ENCODE assay signal across 10 cellular contexts in genomic region chr10:98422182-98422581, GRCh38. TPM values are rescaled to one million over a fixed set of nuclear protein-coding genes. Genes with fewer than 3 reads are reported as not detected.
DNase-seq lines count a peak whose midpoint lies in the region; ATAC-seq lines count a peak whose summit lies in the region.
"Had no signal": no experiment of that assay in that cellular context is flagged by ENCODE, and none has a peak within 500 bp of the region (broad histone marks: within the 10 kb centered on the region; RNA-seq: fewer than 3 reads in every experiment).

No MANE protein-coding gene starts in this region.

- intact Hi-C loops in dendritic cell treated with granulocyte-macrophage colony-stimulating factor and Interleukin-4, amounts not matched to agents 40 ng/mL and 50 ng/mL, for 4 days (cut with micrococcal nuclease) = no loop called here

- no peaks in the 10 kb centered on the region for H3K27me3 Mint-ChIP-seq in activated T-cell treated with anti-CD3 and anti-CD28 coated beads, Interleukin-2, amount 50 U/mL, for 24 hours
- no peaks in the 10 kb centered on the region for H3K27me3 Mint-ChIP-seq in activated T-cell treated with anti-CD3 and anti-CD28 coated beads, Interleukin-2, amount 50 U/mL, for 72 hours (ENCODE audit: low read depth)
- no peaks in the 10 kb centered on the region for H3K27me3 Mint-ChIP-seq in dendritic cell treated with granulocyte-macrophage colony-stimulating factor and Interleukin-4, amounts not matched to agents 40 ng/mL and 50 ng/mL, for 4 days
- H3K27me3 Mint-ChIP-seq: CD8-positive, alpha-beta memory T cell had no signal

- peak overlapping the region; percentile 72 for H3K27ac Mint-ChIP-seq in activated T-cell treated with anti-CD3 and anti-CD28 coated beads, Interleukin-2, amount 50 U/mL, for 24 hours
- H3K27ac Mint-ChIP-seq in activated T-cell treated with anti-CD3 and anti-CD28 coated beads, Interleukin-2, amount 50 U/mL, for 72 hours = no peak overlapping the region
- H3K27ac Mint-ChIP-seq in dendritic cell treated with granulocyte-macrophage colony-stimulating factor and Interleukin-4, amounts not matched to agents 40 ng/mL and 50 ng/mL, for 4 days = peak overlapping the region; percentile 22

- H3K9me3 Mint-ChIP-seq in activated T-cell treated with anti-CD3 and anti-CD28 coated beads, Interleukin-2, amount 50 U/mL, for 24 hours = no peaks in the 10 kb centered on the region
- no peaks in the 10 kb centered on the region for H3K9me3 Mint-ChIP-seq in activated T-cell treated with anti-CD3 and anti-CD28 coated beads, Interleukin-2, amount 50 U/mL, for 72 hours
- no peaks in the 10 kb centered on the region for H3K9me3 Mint-ChIP-seq in dendritic cell treated with granulocyte-macrophage colony-stimulating factor and Interleukin-4, amounts not matched to agents 40 ng/mL and 50 ng/mL, for 4 days
- H3K9me3 Mint-ChIP-seq: CD14-positive monocyte; CD8-positive, alpha-beta memory T cell had no signal

- no peak overlapping the region for H3K4me3 Mint-ChIP-seq in activated T-cell treated with anti-CD3 and anti-CD28 coated beads, Interleukin-2, amount 50 U/mL, for 24 hours
- no peak overlapping the region for H3K4me3 Mint-ChIP-seq in activated T-cell treated with anti-CD3 and anti-CD28 coated beads, Interleukin-2, amount 50 U/mL, for 72 hours
- no peak overlapping the region for H3K4me3 Mint-ChIP-seq in dendritic cell treated with granulocyte-macrophage colony-stimulating factor and Interleukin-4, amounts not matched to agents 40 ng/mL and 50 ng/mL, for 4 days
- H3K4me3 Mint-ChIP-seq: CD14-positive monocyte; CD8-positive, alpha-beta memory T cell had no signal

- H3K36me3 Mint-ChIP-seq in activated T-cell treated with anti-CD3 and anti-CD28 coated beads, Interleukin-2, amount 50 U/mL, for 24 hours (ENCODE audit: low read depth) = peaks cover 82% of the 10 kb centered on the region
- H3K36me3 Mint-ChIP-seq in activated T-cell treated with anti-CD3 and anti-CD28 coated beads, Interleukin-2, amount 50 U/mL, for 72 hours (ENCODE audit: insufficient read depth in 2 of 2) = peaks cover 0 to 2% of the 10 kb centered on the region in 2 donors
- peaks cover 100% of the 10 kb centered on the region for H3K36me3 Mint-ChIP-seq in dendritic cell treated with granulocyte-macrophage colony-stimulating factor and Interleukin-4, amounts not matched to agents 40 ng/mL and 50 ng/mL, for 4 days (ENCODE audit: low read depth)

- DNase-seq in activated T-cell treated with anti-CD3 and anti-CD28 coated beads, Interleukin-2, amount 50 U/mL, for 24 hours = no peak
- DNase-seq in activated T-cell treated with anti-CD3 and anti-CD28 coated beads, Interleukin-2, amount 50 U/mL, for 72 hours = no peak
- peak; percentile 74 for DNase-seq in mesenteric fat pad (ENCODE audit: low spot score)
- no peak for DNase-seq in effector CD8-positive, alpha-beta T cell (lab: John Stamatoyannopoulos, UW)
- no peak for DNase-seq in NCI-H510A treated with DMSO at 0.1 percent for 48 hours (lab: John Stamatoyannopoulos, UW)
- DNase-seq: Caco-2 had no signal

- ATAC-seq in activated T-cell treated with anti-CD3 and anti-CD28 coated beads, Interleukin-2, amount 50 U/mL, for 72 hours (replicated peaks in 1 of 2) = no peak
- no peak for ATAC-seq in GM19324 (IDR thresholded peaks at IDR 0.05; ENCODE audit: low FRiP score, unreplicated experiment)

- no peaks in the 10 kb centered on the region for H3K4me1 Mint-ChIP-seq in activated T-cell treated with anti-CD3 and anti-CD28 coated beads, Interleukin-2, amount 50 U/mL, for 24 hours (ENCODE audit: low read depth)
- H3K4me1 Mint-ChIP-seq in activated T-cell treated with anti-CD3 and anti-CD28 coated beads, Interleukin-2, amount 50 U/mL, for 72 hours (ENCODE audit: low read depth) = no peaks in the 10 kb centered on the region
- peaks cover 2% of the 10 kb centered on the region for H3K4me1 Mint-ChIP-seq in dendritic cell treated with granulocyte-macrophage colony-stimulating factor and Interleukin-4, amounts not matched to agents 40 ng/mL and 50 ng/mL, for 4 days (ENCODE audit: low read depth)
- H3K4me1 Mint-ChIP-seq: CD14-positive monocyte; CD8-positive, alpha-beta memory T cell had no signal

RNA-seq across cellular contexts. Expression of gene PYROXD2, which starts 7.2 kb away (rescaled TPM):
- 10 to 100 TPM in 1 of 2 donors, 1 to 10 TPM in 1; 6.7 to 10.4 TPM for total RNA-seq in activated T-cell treated with anti-CD3 and anti-CD28 coated beads, Interleukin-2, amount 50 U/mL, for 72 hours
- total RNA-seq in mesenteric fat pad = 22.4 TPM

RNA-seq across cellular contexts. Expression of gene HPS1, which starts 24.6 kb away (rescaled TPM):
- total RNA-seq in activated T-cell treated with anti-CD3 and anti-CD28 coated beads, Interleukin-2, amount 50 U/mL, for 72 hours = 10 to 100 TPM; 58.5 to 62.1 TPM
- total RNA-seq in mesenteric fat pad = 56.2 TPM
